Comparison of ENCODE assay signal across 8 cellular contexts in genomic region chr15:40322531-40323238, GRCh38. TPM values are rescaled to one million over a fixed set of nuclear protein-coding genes. Genes with fewer than 3 reads are reported as not detected.
DNase-seq lines count a peak whose midpoint lies in the region; ATAC-seq and TF ChIP-seq lines count a peak whose summit lies in the region.

No MANE protein-coding gene starts in this region.

- H3K27ac ChIP-seq in SJSA1: no peak overlapping the region

- H3K27me3 ChIP-seq in HAP-1 (ENCODE audit: low read depth) (no peaks in the 10 kb centered on the region), SJSA1 (replicated peaks) (no peaks in the 10 kb centered on the region)

- in situ Hi-C loops in HAP-1 (cut with MboI; ENCODE audit: low sequenced_read_pairs): no loop called here

- H3K9me3 ChIP-seq in HAP-1 (no peaks in the 10 kb centered on the region), SJSA1 (replicated peaks) (no peaks in the 10 kb centered on the region)

- no peak for ATAC-seq in HG03097 (IDR thresholded peaks at IDR 0.05; ENCODE audit: low FRiP score, unreplicated experiment)
- no peak for ATAC-seq in GM18520 (IDR thresholded peaks at IDR 0.05; ENCODE audit: unreplicated experiment)

- peak overlapping the region; percentile 12 for H3K4me3 ChIP-seq in HAP-1
- peak overlapping the region; percentile 91 for H3K4me3 ChIP-seq in SJSA1
- peak overlapping the region; percentile 38 for H3K4me3 ChIP-seq in fibroblast of villous mesenchyme (ENCODE audit: low read depth, low read length)
- peak overlapping the region; percentile 31 for H3K4me3 ChIP-seq in skeletal muscle cell (ENCODE audit: low read depth, low read length)

- DNase-seq in HAP-1 (ENCODE audit: low spot score in 2 of 2): peak in 1 of 2 experiments; percentile 63
- DNase-seq in SJSA1 (ENCODE audit: low read depth in 1 of 2, low spot score in 2 of 2): peak; percentile 75 to 78
- DNase-seq in fibroblast of villous mesenchyme (ENCODE audit: low read depth): no peak
- no peak for DNase-seq in skeletal muscle cell (ENCODE audit: low read depth)
- DNase-seq in pons (ENCODE audit: low spot score): no peak
- no peak for DNase-seq in SKM-1 (lab: John Stamatoyannopoulos, UW; ENCODE audit: unreplicated experiment)

- no peak for TF ChIP-seq CTCF in fibroblast of villous mesenchyme (IDR thresholded peaks at IDR 0.05; ENCODE audit: insufficient read depth, low read depth, low read length)

- H3K36me3 ChIP-seq in HAP-1 (replicated peaks) (peaks cover 19% of the 10 kb centered on the region), SJSA1 (peaks cover 38% of the 10 kb centered on the region)

- H3K4me1 ChIP-seq in HAP-1 (peaks cover 56% of the 10 kb centered on the region), SJSA1 (replicated peaks) (peaks cover 51% of the 10 kb centered on the region)

RNA-seq across cellular contexts. Expression of gene INAFM2, which starts 0.8 kb away (rescaled TPM):
- 89.8 and 101 TPM in 2 replicates for total RNA-seq in SJSA1 (2014; rRNA removed; shearing (Covaris generic))
- total RNA-seq in fibroblast of villous mesenchyme: 11.9 and 16.8 TPM in 2 replicates

RNA-seq across cellular contexts. Expression of gene PLCB2, which starts 14.9 kb away (rescaled TPM):
- 34.8 and 61.9 TPM in 2 replicates for total RNA-seq in SJSA1 (2014; rRNA removed; shearing (Covaris generic))
- total RNA-seq in fibroblast of villous mesenchyme: 0.43 and 0.64 TPM in 2 replicates

RNA-seq across cellular contexts. Expression of gene CCDC9B, which starts 18.1 kb away (rescaled TPM):
- 29.5 and 39.0 TPM in 2 replicates for total RNA-seq in SJSA1 (2014; rRNA removed; shearing (Covaris generic))
- total RNA-seq in fibroblast of villous mesenchyme: 35.4 and 40.3 TPM in 2 replicates

RNA-seq across cellular contexts. Expression of gene PHGR1, which starts 28.1 kb away (rescaled TPM):
- not detected in 2 replicates for total RNA-seq in SJSA1 (2014; rRNA removed; shearing (Covaris generic))
- not detected in 2 replicates for total RNA-seq in fibroblast of villous mesenchyme

RNA-seq across cellular contexts. Expression of gene DISP2, which starts 35.3 kb away (rescaled TPM):
- total RNA-seq in SJSA1 (2014; rRNA removed; shearing (Covaris generic)): 0.21 and 0.28 TPM in 2 replicates
- under 0.01 TPM in 2 replicates for total RNA-seq in fibroblast of villous mesenchyme

Comparison
In these comparisons a context has a peak if more than half of its experiments do, and no peak if none do; other contexts are left out.
1. DNase-seq: peak in SJSA1 (2 of 2); none in fibroblast of villous mesenchyme (single experiment), skeletal muscle cell (single experiment), pons (single experiment) and SKM-1 (single experiment).
2. H3K4me3 ChIP-seq: peak in every context shown above with its lines; median percentile 91 in SJSA1; 38 in fibroblast of villous mesenchyme; 31 in skeletal muscle cell; 12 in HAP-1.
3. RNA of gene PLCB2, which starts 14.9 kb away (total RNA-seq): 34.8 to 61.9 TPM in SJSA1; 0.43 to 0.64 TPM in fibroblast of villous mesenchyme; every median in the first group is over 10 times any median in the second.